ENCODE assay signal across 8 cellular contexts in the genomic region with DNA sequence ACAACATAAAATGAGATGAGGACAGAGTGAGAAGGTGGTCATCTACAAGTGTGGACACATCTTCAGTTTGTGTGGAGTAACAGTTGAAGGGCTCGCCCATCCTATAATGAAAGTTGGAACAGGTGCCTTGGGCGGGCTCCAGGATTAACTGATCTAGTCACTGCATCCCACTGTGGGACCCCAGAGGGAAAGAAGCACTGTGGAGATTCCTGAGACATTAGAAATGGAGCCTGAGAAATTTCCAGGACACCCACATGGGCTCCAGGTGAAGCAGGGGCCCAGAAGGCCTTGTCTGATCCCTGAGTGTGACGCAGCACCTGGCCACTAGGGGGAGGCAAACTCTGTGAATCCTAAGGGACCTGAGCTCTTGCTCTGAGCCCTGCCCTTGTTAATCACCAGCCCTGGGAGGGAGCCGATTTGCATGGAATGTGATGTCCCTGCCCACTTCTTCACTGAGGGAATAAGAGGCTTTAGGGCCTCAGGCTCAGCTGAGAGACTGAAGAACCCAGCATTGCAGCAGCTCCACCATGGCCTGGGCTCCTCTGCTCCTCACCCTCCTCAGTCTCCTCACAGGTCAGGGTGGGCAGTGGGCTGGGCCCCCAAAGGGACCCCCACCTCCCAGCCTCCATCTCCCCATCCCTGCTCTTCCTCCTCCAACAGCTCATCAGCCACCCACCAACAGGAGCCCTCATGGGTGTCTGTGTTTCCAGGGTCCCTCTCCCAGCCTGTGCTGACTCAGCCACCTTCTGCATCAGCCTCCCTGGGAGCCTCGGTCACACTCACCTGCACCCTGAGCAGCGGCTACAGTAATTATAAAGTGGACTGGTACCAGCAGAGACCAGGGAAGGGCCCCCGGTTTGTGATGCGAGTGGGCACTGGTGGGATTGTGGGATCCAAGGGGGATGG.
A peak's percentile ranks its signal among the peaks of the same experiment; 100 is the strongest.
DNase-seq lines count a peak whose midpoint lies in the region; ATAC-seq and TF ChIP-seq lines count a peak whose summit lies in the region.

No MANE protein-coding gene starts in this region.

- DNase-seq in OCI-LY7 (ENCODE audit: low spot score) (peak; percentile 83), head of caudate nucleus (peak in 41 of 42 donors; percentile 18 to 80 (median 46)), spleen (peak; percentile 88)
- DNase-seq in activated T-helper 2 cell treated with anti-CD3 and anti-CD28 coated beads, Interferon-gamma antibody, Interleukin-2, Interleukin-4, amounts not matched to agents 10 μg/mL and 5 μg/mL and 100 μg/mL, durations not matched to agents 14 hours and 24 hours and 36 hours (ENCODE audit: low spot score), result peak; percentile 43

- no peaks in the 10 kb centered on the region for H3K79me2 ChIP-seq in OCI-LY7 (ENCODE audit: insufficient read depth, low read depth, low read length)

- H3K9ac ChIP-seq in BLaER1, result no peak overlapping the region

- H3K27ac Mint-ChIP-seq in activated T-helper 2 cell treated with anti-CD3 and anti-CD28 coated beads, Interferon-gamma antibody, Interleukin-2, Interleukin-4, amounts not matched to agents 10 μg/mL and 5 μg/mL and 100 μg/mL, durations not matched to agents 14 hours and 24 hours and 36 hours, result no peak overlapping the region

- intact Hi-C loops in OCI-LY7 (cut with micrococcal nuclease; ENCODE audit: unreplicated experiment) (loop anchor here (2.0 kb wide), 1 partner anchor 136 kb away; no protein-coding TSS in a partner anchor), head of caudate nucleus (cut with DNase I) (no loop called here), spleen (cut with DNase I; ENCODE audit: low total_unique reads) (no loop called here)
- intact Hi-C loops in activated T-helper 2 cell treated with anti-CD3 and anti-CD28 coated beads, Interferon-gamma antibody, Interleukin-2, Interleukin-4, amounts not matched to agents 10 μg/mL and 5 μg/mL and 100 μg/mL, durations not matched to agents 14 hours and 24 hours and 36 hours (cut with micrococcal nuclease), result no loop called here

- peaks cover 14% of the 10 kb centered on the region for H3K27me3 Mint-ChIP-seq in activated T-helper 2 cell treated with anti-CD3 and anti-CD28 coated beads, Interferon-gamma antibody, Interleukin-2, Interleukin-4, amounts not matched to agents 10 μg/mL and 5 μg/mL and 100 μg/mL, durations not matched to agents 14 hours and 24 hours and 36 hours (ENCODE audit: low read depth)

- H2AFZ ChIP-seq in OCI-LY7 (ENCODE audit: low read length), result peak overlapping the region; percentile 62; the same call in 1 of the 2 replicates

- H3K4me2 ChIP-seq in BLaER1 (peak overlapping the region; percentile 58), OCI-LY7 (ENCODE audit: low read length) (peak overlapping the region; percentile 49)

- peaks cover 52% of the 10 kb centered on the region for H3K4me1 ChIP-seq in BLaER1
- no peaks in the 10 kb centered on the region for H3K4me1 ChIP-seq in HEK293 (ENCODE audit: control insufficient read depth, insufficient read depth, low read length)
- H3K4me1 ChIP-seq in OCI-LY7 (ENCODE audit: insufficient read depth, low read length, poor library complexity, severe bottlenecking), result peaks cover 25% of the 10 kb centered on the region
- H3K4me1 ChIP-seq in spleen, result peaks cover 0 to 21% (median 15%) of the 10 kb centered on the region in 6 donors

- no peaks in the 10 kb centered on the region for H3K9me2 ChIP-seq in OCI-LY7 (ENCODE audit: insufficient read depth, low read length)

- H3K36me3 ChIP-seq in BLaER1 (no peaks in the 10 kb centered on the region), HEK293 (ENCODE audit: control insufficient read depth in 2 of 2, insufficient read depth in 1 of 2, low read length in 2 of 2) (no peaks in the 10 kb centered on the region), OCI-LY7 (ENCODE audit: insufficient read depth, low read length) (no peaks in the 10 kb centered on the region), spleen (no peaks in the 10 kb centered on the region)

- no peak for TF ChIP-seq CTCF in HEK293 (tag by site-specific recombination; IDR thresholded peaks at IDR 0.05)
- peak; percentile 94 for TF ChIP-seq CTCF in OCI-LY7 (conservative IDR thresholded peaks at IDR 0.05; ENCODE audit: low read length)
- TF ChIP-seq CTCF in spleen (IDR thresholded peaks at IDR 0.05 in 8 of 11, conservative IDR thresholded peaks at IDR 0.05 in 3 of 11), result peak; percentile 29 to 91 (median 81)

- H3K9me3 ChIP-seq in BLaER1 (0 out of 2 replicates have a peak, but pooled peaks cover under 1% of the 10 kb centered on the region), HEK293 (ENCODE audit: control insufficient read depth, insufficient read depth, low read depth, low read length) (no peaks in the 10 kb centered on the region), OCI-LY7 (ENCODE audit: low read length) (0 out of 2 replicates have a peak, but pooled peaks cover 3% of the 10 kb centered on the region), spleen (no peaks in the 10 kb centered on the region)

- no TSS peak for BruUV-seq in OCI-LY7 (replicated peaks; lab: Mats Ljungman, UMichigan)

- CTCF ChIA-PET in HEK293 (lab: Yijun Ruan, JAX) (interaction anchor here (0.6 to 4.1 kb wide), 33 partner anchors 8 to 1043 kb away, joined by 3 to 45 read pairs (median 4); no protein-coding TSS in a partner anchor), OCI-LY7 (lab: Charles Lee; ENCODE audit: unreplicated experiment) (interaction anchor here (0.6 to 1.4 kb wide), 4 partner anchors 9 to 22 kb away, joined by 3 to 4 read pairs (median 3); no protein-coding TSS in a partner anchor)

- peaks cover 6% of the 10 kb centered on the region for H3K4me1 Mint-ChIP-seq in activated T-helper 2 cell treated with anti-CD3 and anti-CD28 coated beads, Interferon-gamma antibody, Interleukin-2, Interleukin-4, amounts not matched to agents 10 μg/mL and 5 μg/mL and 100 μg/mL, durations not matched to agents 14 hours and 24 hours and 36 hours (ENCODE audit: low read depth)

- H3K4me3 ChIP-seq in BLaER1, result no peak overlapping the region
- H3K4me3 ChIP-seq in HEK293 (ENCODE audit: low read depth, low read length), result no peak overlapping the region
- H3K4me3 ChIP-seq in OCI-LY7 (ENCODE audit: low read depth, low read length, poor library complexity, severe bottlenecking), result no peak overlapping the region
- H3K4me3 ChIP-seq in spleen, result peak overlapping the region in 1 of 8 donors; percentile 9

- no peaks in the 10 kb centered on the region for H4K20me1 ChIP-seq in BLaER1
- H4K20me1 ChIP-seq in OCI-LY7 (ENCODE audit: insufficient read depth, low read length), result no peaks in the 10 kb centered on the region

- WGBS in spleen, 5 donors, result 59 to 72% (median 64%) methylated on average over 5 to 8 of the region's 8 CpGs

- H3K27me3 ChIP-seq in BLaER1, result 0 out of 2 replicates have a peak, but pooled peaks cover 14% of the 10 kb centered on the region
- H3K27me3 ChIP-seq in spleen (replicated peaks in 1 of 7), result peaks cover 0 to 4% (median 0%) of the 10 kb centered on the region in 7 donors

- no peak overlapping the region for H3K4me3 Mint-ChIP-seq in activated T-helper 2 cell treated with anti-CD3 and anti-CD28 coated beads, Interferon-gamma antibody, Interleukin-2, Interleukin-4, amounts not matched to agents 10 μg/mL and 5 μg/mL and 100 μg/mL, durations not matched to agents 14 hours and 24 hours and 36 hours (ENCODE audit: low read depth)

- no peaks in the 10 kb centered on the region for H3K9me3 Mint-ChIP-seq in activated T-helper 2 cell treated with anti-CD3 and anti-CD28 coated beads, Interferon-gamma antibody, Interleukin-2, Interleukin-4, amounts not matched to agents 10 μg/mL and 5 μg/mL and 100 μg/mL, durations not matched to agents 14 hours and 24 hours and 36 hours

- ATAC-seq in HG02973 (IDR thresholded peaks at IDR 0.05; ENCODE audit: unreplicated experiment), result no peak
- ATAC-seq in GM18511 (IDR thresholded peaks at IDR 0.05; ENCODE audit: unreplicated experiment), result no peak

- TF ChIP-seq POLR2A in spleen (IDR thresholded peaks at IDR 0.05), result no peak

- POLR2A ChIA-PET in HEK293 (lab: Yijun Ruan, JAX) (interaction anchor here (0.7 kb wide), 1 partner anchor 12 kb away, joined by 3 read pairs; no protein-coding TSS in a partner anchor), OCI-LY7 (lab: Charles Lee) (interaction anchor here (0.5 to 1.6 kb wide), 5 partner anchors 10 to 697 kb away, joined by 3 to 6 read pairs (median 3); no protein-coding TSS in a partner anchor)

- no peak overlapping the region for H3K27ac ChIP-seq in BLaER1
- H3K27ac ChIP-seq in HEK293 (ENCODE audit: extremely low read depth, low read depth, low read length), result no peak overlapping the region
- H3K27ac ChIP-seq in OCI-LY7 (ENCODE audit: low read depth, low read length, poor library complexity, severe bottlenecking), result peak overlapping the region; percentile 26
- H3K27ac ChIP-seq in spleen, result peak overlapping the region in 3 of 8 donors; percentile 8 to 59 (median 21)

- no peaks in the 10 kb centered on the region for H3K36me3 Mint-ChIP-seq in activated T-helper 2 cell treated with anti-CD3 and anti-CD28 coated beads, Interferon-gamma antibody, Interleukin-2, Interleukin-4, amounts not matched to agents 10 μg/mL and 5 μg/mL and 100 μg/mL, durations not matched to agents 14 hours and 24 hours and 36 hours (ENCODE audit: low read depth)

TF ChIP-seq in HEK293, 187 proteins besides CTCF, POLR2A, EP300 and RAD21 (continues in another document):
- TF ChIP-seq ZFHX2 (tag by site-specific recombination; conservative IDR thresholded peaks at IDR 0.05) (no peak), ZNF114 (tag by site-specific recombination; IDR thresholded peaks at IDR 0.05) (no peak), ZBTB48 (tag by site-specific recombination; IDR thresholded peaks at IDR 0.05) (peak; percentile 94), ZNF654 (tag by site-specific recombination; IDR thresholded peaks at IDR 0.05; ENCODE audit: low read depth) (peak; percentile 36), ZBTB17 (tag by site-specific recombination; IDR thresholded peaks at IDR 0.05) (peak; percentile 33; the same call in 1 of the 2 replicates)
- TF ChIP-seq, protein P1, sequence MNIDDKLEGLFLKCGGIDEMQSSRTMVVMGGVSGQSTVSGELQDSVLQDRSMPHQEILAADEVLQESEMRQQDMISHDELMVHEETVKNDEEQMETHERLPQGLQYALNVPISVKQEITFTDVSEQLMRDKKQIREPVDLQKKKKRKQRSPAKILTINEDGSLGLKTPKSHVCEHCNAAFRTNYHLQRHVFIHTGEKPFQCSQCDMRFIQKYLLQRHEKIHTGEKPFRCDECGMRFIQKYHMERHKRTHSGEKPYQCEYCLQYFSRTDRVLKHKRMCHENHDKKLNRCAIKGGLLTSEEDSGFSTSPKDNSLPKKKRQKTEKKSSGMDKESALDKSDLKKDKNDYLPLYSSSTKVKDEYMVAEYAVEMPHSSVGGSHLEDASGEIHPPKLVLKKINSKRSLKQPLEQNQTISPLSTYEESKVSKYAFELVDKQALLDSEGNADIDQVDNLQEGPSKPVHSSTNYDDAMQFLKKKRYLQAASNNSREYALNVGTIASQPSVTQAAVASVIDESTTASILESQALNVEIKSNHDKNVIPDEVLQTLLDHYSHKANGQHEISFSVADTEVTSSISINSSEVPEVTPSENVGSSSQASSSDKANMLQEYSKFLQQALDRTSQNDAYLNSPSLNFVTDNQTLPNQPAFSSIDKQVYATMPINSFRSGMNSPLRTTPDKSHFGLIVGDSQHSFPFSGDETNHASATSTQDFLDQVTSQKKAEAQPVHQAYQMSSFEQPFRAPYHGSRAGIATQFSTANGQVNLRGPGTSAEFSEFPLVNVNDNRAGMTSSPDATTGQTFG (tag by site-specific recombination; IDR thresholded peaks at IDR 0.05; ENCODE audit: borderline replicate concordance), result no peak
